17 cellular contexts compared by ENCODE assay signal in the genomic region with DNA sequence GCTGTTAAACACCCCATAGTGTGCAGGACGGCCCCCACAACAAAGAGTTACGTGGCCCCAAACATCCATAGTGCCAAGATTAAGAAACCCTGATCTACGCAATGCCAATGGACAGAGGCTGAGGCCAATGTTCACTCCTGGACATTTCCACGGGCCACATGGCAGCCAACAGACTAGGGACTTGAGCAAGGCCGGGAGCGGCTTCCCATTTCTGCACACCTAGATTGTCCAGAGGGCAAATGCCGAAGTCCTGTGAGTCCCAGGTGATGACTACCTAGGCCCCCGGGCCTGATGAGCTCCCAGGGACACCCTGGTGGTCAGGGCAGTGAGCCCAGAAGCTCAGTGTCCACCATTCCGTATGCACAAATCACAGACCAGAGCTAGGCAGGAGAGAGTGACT.
DNase-seq lines count a peak whose midpoint lies in the region; ATAC-seq, FAIRE-seq and TF ChIP-seq lines count a peak whose summit lies in the region.
"Had no signal": no experiment of that assay in that cellular context is flagged by ENCODE, and none has a peak within 500 bp of the region (broad histone marks: within the 10 kb centered on the region; RNA-seq: fewer than 3 reads in every experiment).

No MANE protein-coding gene starts in this region.

- H3K4me1 ChIP-seq in PC-3 (ENCODE audit: insufficient read depth, low read length) (peaks cover 23% of the 10 kb centered on the region), keratinocyte (ENCODE audit: control insufficient read depth, extremely low read depth, insufficient read depth, low read length) (peaks cover 29% of the 10 kb centered on the region)
- H3K4me1 ChIP-seq: BE2C had no signal

- H3K9ac ChIP-seq in PC-3 (ENCODE audit: low read length): no peak overlapping the region
- H3K9ac ChIP-seq in keratinocyte (ENCODE audit: control insufficient read depth, extremely low read depth, insufficient read depth, low read length): no peak overlapping the region
- H3K9ac ChIP-seq: GM23248 had no signal

- no peak overlapping the region for H3K27ac Mint-ChIP-seq in activated naive CD8-positive, alpha-beta T cell treated with anti-CD3 and anti-CD28 coated beads for 36 hours

- H3K27ac ChIP-seq in PC-3 (ENCODE audit: low read length) (peak overlapping the region; percentile 82), angular gyrus (ENCODE audit: low read depth, low read length) (peak overlapping the region; percentile 31), keratinocyte (ENCODE audit: control insufficient read depth, insufficient read depth, low read length) (no peak overlapping the region), temporal lobe (ENCODE audit: low read depth, low read length) (peak overlapping the region; percentile 38)
- H3K27ac ChIP-seq: A549, C4-2B, GM23248 had no signal

- H3K36me3 Mint-ChIP-seq in activated naive CD8-positive, alpha-beta T cell treated with anti-CD3 and anti-CD28 coated beads for 36 hours: no peaks in the 10 kb centered on the region
- H3K36me3 Mint-ChIP-seq: CD4-positive, alpha-beta memory T cell had no signal

- no peak for FAIRE-seq in keratinocyte (lab: Jason Lieb, UNC)
- FAIRE-seq: A549, G401.6, GM12891, H54 had no signal

- H3K9me3 Mint-ChIP-seq in activated naive CD8-positive, alpha-beta T cell treated with anti-CD3 and anti-CD28 coated beads for 36 hours: no peaks in the 10 kb centered on the region
- H3K9me3 Mint-ChIP-seq: CD4-positive, alpha-beta memory T cell had no signal

- no peak for TF ChIP-seq CTCF in PC-3 (conservative IDR thresholded peaks at IDR 0.05; ENCODE audit: low read depth, low read length)
- no peak for TF ChIP-seq CTCF in keratinocyte (optimal IDR thresholded peaks at IDR 0.05 in 1 of 3, IDR thresholded peaks at IDR 0.05 in 1 of 3, conservative IDR thresholded peaks at IDR 0.05 in 1 of 3; ENCODE audit: extremely low read depth in 1 of 3, insufficient read depth in 2 of 3, low read length in 3 of 3)

- no peaks in the 10 kb centered on the region for H3K9me1 ChIP-seq in keratinocyte (ENCODE audit: control insufficient read depth, extremely low read depth, insufficient read depth, low read length)

- dilution Hi-C loops in keratinocyte (cut with MboI; ENCODE audit: extremely low pct_ligation_motif_present, low sequenced_read_pairs): no loop called here

- H3K27me3 Mint-ChIP-seq in activated naive CD8-positive, alpha-beta T cell treated with anti-CD3 and anti-CD28 coated beads for 36 hours: no peaks in the 10 kb centered on the region
- H3K27me3 Mint-ChIP-seq: CD4-positive, alpha-beta memory T cell had no signal

- H3K4me1 Mint-ChIP-seq in activated naive CD8-positive, alpha-beta T cell treated with anti-CD3 and anti-CD28 coated beads for 36 hours: no peaks in the 10 kb centered on the region

- H3K79me2 ChIP-seq in PC-3 (ENCODE audit: low read length): no peaks in the 10 kb centered on the region
- no peaks in the 10 kb centered on the region for H3K79me2 ChIP-seq in keratinocyte (ENCODE audit: control insufficient read depth, insufficient read depth, low read length)

- H2AFZ ChIP-seq in PC-3 (ENCODE audit: low read length): peak overlapping the region; percentile 72
- H2AFZ ChIP-seq in keratinocyte (ENCODE audit: control insufficient read depth, low read length): peak overlapping the region; percentile 28
- H2AFZ ChIP-seq: GM23248 had no signal

- CTCF ChIA-PET in PC-3 (lab: Charles Lee): interaction anchor here (1.5 kb wide), 1 partner anchor 27 kb away, joined by 9 read pairs; no protein-coding TSS in a partner anchor

- no TSS peak for BruUV-seq in PC-3 (replicated peaks; lab: Mats Ljungman, UMichigan)

- no peak overlapping the region for H3K4me3 Mint-ChIP-seq in activated naive CD8-positive, alpha-beta T cell treated with anti-CD3 and anti-CD28 coated beads for 36 hours
- H3K4me3 Mint-ChIP-seq: CD4-positive, alpha-beta memory T cell had no signal

- intact Hi-C loops in PC-3 (cut with micrococcal nuclease): no loop called here

- no peaks in the 10 kb centered on the region for H3F3A ChIP-seq in PC-3 (ENCODE audit: low read length, unreplicated experiment)

- H3K4me3 ChIP-seq in PC-3 (ENCODE audit: low read length) (no peak overlapping the region; the same call in 1 of the 2 replicates), keratinocyte (ENCODE audit: control insufficient read depth in 2 of 3, extremely low read depth in 1 of 3, insufficient read depth in 2 of 3, low read depth in 1 of 3, low read length in 3 of 3) (no peak overlapping the region)
- H3K4me3 ChIP-seq: A549, GM23248 had no signal

- no peaks in the 10 kb centered on the region for H4K20me1 ChIP-seq in PC-3 (ENCODE audit: low read length)
- H4K20me1 ChIP-seq in keratinocyte (ENCODE audit: control insufficient read depth, extremely low read depth, insufficient read depth, low read length): no peaks in the 10 kb centered on the region

- H3K9me3 ChIP-seq in PC-3 (ENCODE audit: low read length) (no peaks in the 10 kb centered on the region), keratinocyte (ENCODE audit: control insufficient read depth, low read depth, low read length) (no peaks in the 10 kb centered on the region)
- H3K9me3 ChIP-seq: A549, BE2C had no signal

- H3K36me3 ChIP-seq in PC-3 (ENCODE audit: low read depth, low read length) (no peaks in the 10 kb centered on the region), keratinocyte (ENCODE audit: control insufficient read depth in 2 of 2, extremely low read depth in 1 of 2, insufficient read depth in 2 of 2, low read length in 2 of 2) (no peaks in the 10 kb centered on the region)

- H3K4me2 ChIP-seq in PC-3 (ENCODE audit: low read length) (peak overlapping the region; percentile 68), keratinocyte (ENCODE audit: control insufficient read depth, extremely low read depth, insufficient read depth, low read depth, low read length) (no peak overlapping the region)
- H3K4me2 ChIP-seq: A549 had no signal

- DNase-seq in PC-3 (peak; percentile 22), keratinocyte (ENCODE audit: low read depth, low spot score) (no peak), G401 (ENCODE audit: low spot score) (no peak)
- no peak for DNase-seq in activated naive CD8-positive, alpha-beta T cell treated with anti-CD3 and anti-CD28 coated beads for 36 hours
- DNase-seq: BE2C; CD4-positive, alpha-beta memory T cell; DMS79; GM23248 had no signal

- in situ Hi-C loops in G401 (cut with HindIII; ENCODE audit: low sequenced_read_pairs): no loop called here

- H3K9me2 ChIP-seq in PC-3 (replicated peaks; ENCODE audit: low read length): no peaks in the 10 kb centered on the region

- ATAC-seq in PC-3 (peak; percentile 10; the same call in 1 of the 2 replicates), HG03442 (IDR thresholded peaks at IDR 0.05; ENCODE audit: unreplicated experiment) (no peak)
- ATAC-seq: A549, HCT116 had no signal

- POLR2A ChIA-PET in PC-3 (lab: Charles Lee; ENCODE audit: unreplicated experiment): no interaction called here

- H3K27me3 ChIP-seq in PC-3 (ENCODE audit: low read length) (no peaks in the 10 kb centered on the region), keratinocyte (ENCODE audit: control insufficient read depth, extremely low read depth, insufficient read depth, low read length) (no peaks in the 10 kb centered on the region)
- H3K27me3 ChIP-seq: BE2C had no signal
